In genomic region chr12:94123127-94123526, GRCh38 we compare ENCODE assay signal across 18 cellular contexts. TPM values are rescaled to one million over a fixed set of nuclear protein-coding genes. Genes with fewer than 3 reads are reported as not detected.
A peak's percentile ranks its signal among the peaks of the same experiment; 100 is the strongest.
DNase-seq lines count a peak whose midpoint lies in the region; ATAC-seq and TF ChIP-seq lines count a peak whose summit lies in the region.
"Had no signal": no experiment of that assay in that cellular context is flagged by ENCODE, and none has a peak within 500 bp of the region (broad histone marks: within the 10 kb centered on the region; RNA-seq: fewer than 3 reads in every experiment).

No MANE protein-coding gene starts in this region.

- no peak for DNase-seq in activated T-cell treated with anti-CD3 and anti-CD28 coated beads, Interleukin-2, amount 50 U/mL, for 24 hours
- no peak for DNase-seq in activated T-cell treated with anti-CD3 and anti-CD28 coated beads, Interleukin-2, amount 50 U/mL, for 4 hours
- no peak for DNase-seq in activated CD8-positive, alpha-beta T cell treated with anti-CD3 and anti-CD28 coated beads, Interleukin-2, amount 10 ng/mL, durations not matched to agents 7 days and 5 days
- DNase-seq in trophoblast cell (no peak), NCI-H1092 (lab: John Stamatoyannopoulos, UW) (no peak)
- DNase-seq: anterior cingulate cortex, NCI-H1436, NCI-H524, ovary, substantia nigra had no signal

- no peak for TF ChIP-seq CTCF in Loucy (conservative IDR thresholded peaks at IDR 0.05; ENCODE audit: low read length)

- H3K18ac ChIP-seq in trophoblast cell (ENCODE audit: low read length): no peak overlapping the region

- no peaks in the 10 kb centered on the region for H3K9me2 ChIP-seq in Loucy (replicated peaks; ENCODE audit: low read depth, low read length)

- no peak overlapping the region for H2BK120ac ChIP-seq in trophoblast cell (ENCODE audit: insufficient read depth, low read length, poor library complexity)

- no peak overlapping the region for H2BK5ac ChIP-seq in trophoblast cell (ENCODE audit: low read depth, low read length, poor library complexity)

- no peaks in the 10 kb centered on the region for H3K36me3 Mint-ChIP-seq in activated T-cell treated with anti-CD3 and anti-CD28 coated beads, Interleukin-2, amount 50 U/mL, for 24 hours (ENCODE audit: low read depth)
- H3K36me3 Mint-ChIP-seq in activated T-cell treated with anti-CD3 and anti-CD28 coated beads, Interleukin-2, amount 50 U/mL, for 4 hours (ENCODE audit: insufficient read depth): no peaks in the 10 kb centered on the region
- H3K36me3 Mint-ChIP-seq in activated CD8-positive, alpha-beta T cell treated with anti-CD3 and anti-CD28 coated beads, Interleukin-2, amount 10 ng/mL, durations not matched to agents 7 days and 5 days (ENCODE audit: low read depth): peaks cover 16% of the 10 kb centered on the region
- H3K36me3 Mint-ChIP-seq: mesothelial cell of epicardium had no signal

- H4K20me1 ChIP-seq in Loucy (ENCODE audit: insufficient read depth, low read length, poor library complexity, severe bottlenecking): no peaks in the 10 kb centered on the region

- H3K9me3 Mint-ChIP-seq in activated T-cell treated with anti-CD3 and anti-CD28 coated beads, Interleukin-2, amount 50 U/mL, for 24 hours: no peaks in the 10 kb centered on the region
- no peaks in the 10 kb centered on the region for H3K9me3 Mint-ChIP-seq in activated T-cell treated with anti-CD3 and anti-CD28 coated beads, Interleukin-2, amount 50 U/mL, for 4 hours
- no peaks in the 10 kb centered on the region for H3K9me3 Mint-ChIP-seq in activated CD8-positive, alpha-beta T cell treated with anti-CD3 and anti-CD28 coated beads, Interleukin-2, amount 10 ng/mL, durations not matched to agents 7 days and 5 days (ENCODE audit: insufficient read depth)
- H3K9me3 Mint-ChIP-seq: mesothelial cell of epicardium had no signal

- no peak overlapping the region for H2BK12ac ChIP-seq in trophoblast cell (ENCODE audit: low read length)

- POLR2A ChIA-PET in activated CD8-positive, alpha-beta T cell treated with anti-CD3 and anti-CD28 coated beads, Interleukin-2, amount 10 ng/mL, durations not matched to agents 7 days and 5 days (lab: Charles Lee): no interaction called here

- ATAC-seq in activated T-cell treated with anti-CD3 and anti-CD28 coated beads, Interleukin-2, amount 50 U/mL, for 4 hours: no peak
- ATAC-seq in activated CD8-positive, alpha-beta T cell treated with anti-CD3 and anti-CD28 coated beads, Interleukin-2, amount 10 ng/mL, durations not matched to agents 7 days and 5 days: no peak
- no peak for ATAC-seq in HG03457 (IDR thresholded peaks at IDR 0.05; ENCODE audit: unreplicated experiment)
- no peak for ATAC-seq in GM18502 (IDR thresholded peaks at IDR 0.05; ENCODE audit: poor library complexity, unreplicated experiment)
- ATAC-seq: gastroesophageal sphincter had no signal

- H3K4me1 ChIP-seq in Loucy (ENCODE audit: insufficient read depth, low read length, poor library complexity, severe bottlenecking) (peaks cover 48% of the 10 kb centered on the region), trophoblast cell (ENCODE audit: control insufficient read depth in 1 of 2, insufficient read depth in 2 of 2, low read length in 2 of 2) (no peaks in the 10 kb centered on the region)
- H3K4me1 ChIP-seq: gastroesophageal sphincter had no signal

- H3K4me1 Mint-ChIP-seq in activated T-cell treated with anti-CD3 and anti-CD28 coated beads, Interleukin-2, amount 50 U/mL, for 24 hours (ENCODE audit: low read depth): peaks cover 45% of the 10 kb centered on the region
- H3K4me1 Mint-ChIP-seq in activated T-cell treated with anti-CD3 and anti-CD28 coated beads, Interleukin-2, amount 50 U/mL, for 4 hours (ENCODE audit: low read depth): peaks cover 56% of the 10 kb centered on the region
- peaks cover 61% of the 10 kb centered on the region for H3K4me1 Mint-ChIP-seq in activated CD8-positive, alpha-beta T cell treated with anti-CD3 and anti-CD28 coated beads, Interleukin-2, amount 10 ng/mL, durations not matched to agents 7 days and 5 days (ENCODE audit: low read depth)

- no peak overlapping the region for H3K4me3 ChIP-seq in Loucy (ENCODE audit: low read length, poor library complexity, severe bottlenecking)
- no peak overlapping the region for H3K4me3 ChIP-seq in trophoblast cell (ENCODE audit: low read depth, low read length)
- H3K4me3 ChIP-seq: gastroesophageal sphincter, ovary, smooth muscle cell had no signal

- no peak overlapping the region for H4K12ac ChIP-seq in trophoblast cell (ENCODE audit: low read depth, low read length)

- peak overlapping the region; percentile 39 for H3K27ac Mint-ChIP-seq in activated T-cell treated with anti-CD3 and anti-CD28 coated beads, Interleukin-2, amount 50 U/mL, for 24 hours
- H3K27ac Mint-ChIP-seq in activated CD8-positive, alpha-beta T cell treated with anti-CD3 and anti-CD28 coated beads, Interleukin-2, amount 10 ng/mL, durations not matched to agents 7 days and 5 days: peak overlapping the region; percentile 95
- H3K27ac Mint-ChIP-seq: mesothelial cell of epicardium had no signal

- no CpG with 5 or more reads among the region's 2 CpGs for WGBS in trophoblast cell (ENCODE audit: extremely low coverage, insufficient coverage, insufficient read length)

- H2AK5ac ChIP-seq in trophoblast cell (ENCODE audit: low read length): no peak overlapping the region

- H3K9ac ChIP-seq in Loucy (ENCODE audit: low read depth, low read length, poor library complexity, severe bottlenecking) (no peak overlapping the region), trophoblast cell (ENCODE audit: low read length) (peak overlapping the region; percentile 52)

- H3K4me2 ChIP-seq in Loucy (ENCODE audit: low read depth, low read length, poor library complexity, severe bottlenecking) (no peak overlapping the region), trophoblast cell (ENCODE audit: low read length) (no peak overlapping the region)
- H3K4me2 ChIP-seq: smooth muscle cell had no signal

- H3K79me2 ChIP-seq in Loucy (ENCODE audit: insufficient read depth, low read length) (no peaks in the 10 kb centered on the region), trophoblast cell (ENCODE audit: control insufficient read depth, insufficient read depth, low read length, poor library complexity) (no peaks in the 10 kb centered on the region)

- H3K23ac ChIP-seq in trophoblast cell (ENCODE audit: low read length): no peak overlapping the region

- CTCF ChIA-PET in activated CD8-positive, alpha-beta T cell treated with anti-CD3 and anti-CD28 coated beads, Interleukin-2, amount 10 ng/mL, durations not matched to agents 7 days and 5 days (lab: Charles Lee): interaction anchor here (0.6 to 11.0 kb wide), 3 partner anchors 12 to 700 kb away, joined by 3 to 107 read pairs (median 38); no protein-coding TSS in a partner anchor

- no peak overlapping the region for H3K4ac ChIP-seq in trophoblast cell (ENCODE audit: low read depth, low read length)

- no peak overlapping the region for H3K27ac ChIP-seq in trophoblast cell (ENCODE audit: low read depth, low read length)
- H3K27ac ChIP-seq: gastroesophageal sphincter, ovary, RWPE1 had no signal

- H3K9me3 ChIP-seq in Loucy (ENCODE audit: insufficient read depth, low read depth, low read length): no peaks in the 10 kb centered on the region
- H3K9me3 ChIP-seq in trophoblast cell (ENCODE audit: insufficient read depth, low read depth, low read length): no peaks in the 10 kb centered on the region
- H3K9me3 ChIP-seq: gastroesophageal sphincter, ovary had no signal

- peaks cover 7% of the 10 kb centered on the region; the same call in 1 of the 2 replicates for H3F3A ChIP-seq in Loucy (ENCODE audit: low read depth)

- H3K14ac ChIP-seq in trophoblast cell (ENCODE audit: low read length): no peak overlapping the region

- no peak overlapping the region for H4K91ac ChIP-seq in trophoblast cell (ENCODE audit: low read depth, low read length)

- H2AFZ ChIP-seq in Loucy (ENCODE audit: low read length) (0 out of 2 replicates have a peak overlapping the region, but pooled peaks have one; percentile 42), trophoblast cell (ENCODE audit: insufficient read depth, low read length, poor library complexity) (no peak overlapping the region)

- H3K27me3 Mint-ChIP-seq in activated T-cell treated with anti-CD3 and anti-CD28 coated beads, Interleukin-2, amount 50 U/mL, for 24 hours: no peaks in the 10 kb centered on the region
- H3K27me3 Mint-ChIP-seq in activated T-cell treated with anti-CD3 and anti-CD28 coated beads, Interleukin-2, amount 50 U/mL, for 4 hours (ENCODE audit: low read depth): no peaks in the 10 kb centered on the region
- no peaks in the 10 kb centered on the region for H3K27me3 Mint-ChIP-seq in activated CD8-positive, alpha-beta T cell treated with anti-CD3 and anti-CD28 coated beads, Interleukin-2, amount 10 ng/mL, durations not matched to agents 7 days and 5 days (ENCODE audit: low read depth)

- H3K27me3 ChIP-seq in Loucy (ENCODE audit: insufficient read depth, low read length, poor library complexity, severe bottlenecking) (no peaks in the 10 kb centered on the region), trophoblast cell (ENCODE audit: insufficient read depth, low read length) (no peaks in the 10 kb centered on the region)
- H3K27me3 ChIP-seq: gastroesophageal sphincter, ovary had no signal

- no peak overlapping the region for H3K4me3 Mint-ChIP-seq in activated T-cell treated with anti-CD3 and anti-CD28 coated beads, Interleukin-2, amount 50 U/mL, for 24 hours
- no peak overlapping the region for H3K4me3 Mint-ChIP-seq in activated T-cell treated with anti-CD3 and anti-CD28 coated beads, Interleukin-2, amount 50 U/mL, for 4 hours
- peak overlapping the region; percentile 20 for H3K4me3 Mint-ChIP-seq in activated CD8-positive, alpha-beta T cell treated with anti-CD3 and anti-CD28 coated beads, Interleukin-2, amount 10 ng/mL, durations not matched to agents 7 days and 5 days
- H3K4me3 Mint-ChIP-seq: mesothelial cell of epicardium had no signal

- H3K79me1 ChIP-seq in trophoblast cell (ENCODE audit: low read length): no peaks in the 10 kb centered on the region

- H3K36me3 ChIP-seq in Loucy (ENCODE audit: insufficient read depth, low read length) (no peaks in the 10 kb centered on the region), trophoblast cell (ENCODE audit: control insufficient read depth in 1 of 2, insufficient read depth in 2 of 2, low read length in 2 of 2) (no peaks in the 10 kb centered on the region)
- H3K36me3 ChIP-seq: gastroesophageal sphincter, ovary had no signal

- no peak overlapping the region for H4K8ac ChIP-seq in trophoblast cell (ENCODE audit: low read depth, low read length)

RNA-seq across cellular contexts. Expression of gene PLXNC1, which starts 25.2 kb away (rescaled TPM):
- total RNA-seq in activated T-cell treated with anti-CD3 and anti-CD28 coated beads, Interleukin-2, amount 50 U/mL, for 4 hours: 1 to 10 TPM; 3.1 to 6.9 (median 3.2) TPM
- 10 to 100 TPM; 43.8 to 45.6 TPM for total RNA-seq in activated CD8-positive, alpha-beta T cell treated with anti-CD3 and anti-CD28 coated beads, Interleukin-2, amount 10 ng/mL, durations not matched to agents 7 days and 5 days
- 0.21 and 0.22 TPM in 2 replicates for polyA plus RNA-seq in trophoblast cell (2013)
- polyA plus RNA-seq: endothelial cell of umbilical vein had no signal

Comparison
In these comparisons a context has a peak if more than half of its experiments do, and no peak if none do; other contexts are left out.
1. RNA of gene PLXNC1, which starts 25.2 kb away (total RNA-seq): 43.8 to 45.6 TPM in activated CD8-positive, alpha-beta T cell treated with anti-CD3 and anti-CD28 coated beads, Interleukin-2, amount 10 ng/mL, durations not matched to agents 7 days and 5 days; 3.1 to 6.9 TPM in activated T-cell treated with anti-CD3 and anti-CD28 coated beads, Interleukin-2, amount 50 U/mL, for 4 hours; every median in the first group is over 4 times any median in the second.